2 cellular contexts compared by ENCODE assay signal in genomic region chr19:2308114-2308556, GRCh38.
A peak's percentile ranks its signal among the peaks of the same experiment; 100 is the strongest.
TF ChIP-seq lines count a peak whose summit lies in the region.

TSS of gene LINGO3 (minus strand) at chr19:2308154. CDS start at chr19:2291776, 16,378 bp downstream.

TF ChIP-seq in GM23338, 12 proteins besides CTCF, POLR2A, EP300 and RAD21 (continued from another document):
- TF ChIP-seq EZH2 (IDR thresholded peaks at IDR 0.05; ENCODE audit: low read depth, unreplicated experiment): no peak
- TF ChIP-seq CREB1 (CRISPR knock-in tag; IDR thresholded peaks at IDR 0.05; ENCODE audit: low read depth): no peak
- no peak for TF ChIP-seq STAT1 (IDR thresholded peaks at IDR 0.05; ENCODE audit: unreplicated experiment)
- TF ChIP-seq POLR2AphosphoS5 (IDR thresholded peaks at IDR 0.05; ENCODE audit: low read depth): no peak
- TF ChIP-seq NANOG (IDR thresholded peaks at IDR 0.05; ENCODE audit: borderline replicate concordance): no peak
- TF ChIP-seq ZNF114 (CRISPR knock-in tag; IDR thresholded peaks at IDR 0.05): no peak

TF ChIP-seq in K562, 482 proteins besides CTCF, POLR2A, EP300 and RAD21 (continued from another document and continues in another):
- TF ChIP-seq STAT5A (IDR thresholded peaks at IDR 0.05; ENCODE audit: borderline replicate concordance, low read length) (no peak), HNRNPUL1 (IDR thresholded peaks at IDR 0.05; ENCODE audit: low read length) (no peak), PATZ1 (CRISPR knock-in tag; IDR thresholded peaks at IDR 0.05; ENCODE audit: borderline replicate concordance) (no peak), CEBPZ (IDR thresholded peaks at IDR 0.05; ENCODE audit: borderline replicate concordance, low read depth, low read length) (no peak), MYBL2 (IDR thresholded peaks at IDR 0.05; ENCODE audit: low read depth) (no peak), MYBL2 (CRISPR knock-in tag; IDR thresholded peaks at IDR 0.05; ENCODE audit: borderline replicate concordance) (no peak), ZNF583 (CRISPR knock-in tag; IDR thresholded peaks at IDR 0.05) (no peak), ZBTB34 (CRISPR knock-in tag; IDR thresholded peaks at IDR 0.05) (no peak), PHB2 (IDR thresholded peaks at IDR 0.05; ENCODE audit: low read depth) (no peak), JUNB (CRISPR knock-in tag; conservative IDR thresholded peaks at IDR 0.05) (no peak), RB1 (IDR thresholded peaks at IDR 0.05; ENCODE audit: low read depth) (peak; percentile 38; the same call in 1 of the 2 replicates), E2F6 (IDR thresholded peaks at IDR 0.05; ENCODE audit: borderline replicate concordance in 1 of 2, extremely low read depth in 1 of 2, insufficient read depth in 1 of 2, insufficient read length in 1 of 2, low read depth in 1 of 2, low read length in 1 of 2, poor library complexity in 1 of 2, severe bottlenecking in 1 of 2) (peak; percentile 71 to 93), ZBTB9 (CRISPR knock-in tag; IDR thresholded peaks at IDR 0.05) (no peak), CBX5 (IDR thresholded peaks at IDR 0.05; ENCODE audit: borderline replicate concordance, low read depth) (no peak), L3MBTL2 (IDR thresholded peaks at IDR 0.05) (peak; percentile 88), ARID1B (IDR thresholded peaks at IDR 0.05) (no peak), SMAD3 (CRISPR knock-in tag; conservative IDR thresholded peaks at IDR 0.05) (no peak), RFX7 (CRISPR knock-in tag; IDR thresholded peaks at IDR 0.05) (no peak), CTCFL (IDR thresholded peaks at IDR 0.05; ENCODE audit: borderline replicate concordance, insufficient read depth, low read depth, low read length, poor library complexity, severe bottlenecking) (no peak), MGA (IDR thresholded peaks at IDR 0.05) (peak; percentile 42; the same call in 1 of the 2 replicates), MNT (conservative IDR thresholded peaks at IDR 0.05) (0 out of 4 replicates have a peak, but pooled peaks of 1 of the 2 experiments have one; percentile 20)
